19 cellular contexts compared by ENCODE assay signal in genomic region chr10:80519936-80520650, GRCh38. TPM values are rescaled to one million over a fixed set of nuclear protein-coding genes. Genes with fewer than 3 reads are reported as not detected.
A peak's percentile ranks its signal among the peaks of the same experiment; 100 is the strongest.
DNase-seq lines count a peak whose midpoint lies in the region; ATAC-seq and TF ChIP-seq lines count a peak whose summit lies in the region.
"Had no signal": no experiment of that assay in that cellular context is flagged by ENCODE, and none has a peak within 500 bp of the region (broad histone marks: within the 10 kb centered on the region; RNA-seq: fewer than 3 reads in every experiment).

No MANE protein-coding gene starts in this region.

- peaks cover 59% of the 10 kb centered on the region for H3K36me3 Mint-ChIP-seq in CD4-positive, alpha-beta T cell (ENCODE audit: low read depth)
- H3K36me3 Mint-ChIP-seq in activated naive CD8-positive, alpha-beta T cell treated with anti-CD3 and anti-CD28 coated beads, Interleukin-2, amount 10 ng/mL, durations not matched to agents 7 days and 5 days: peaks cover 35% of the 10 kb centered on the region
- peaks cover 0 to 30% (median 18%) of the 10 kb centered on the region in 5 donors for H3K36me3 Mint-ChIP-seq in naive thymus-derived CD4-positive, alpha-beta T cell

- no peaks in the 10 kb centered on the region for H3K27me3 ChIP-seq in BLaER1 treated with 17β-estradiol and CSF1 and Interleukin-3, amounts not matched to agents 10 nM and 100 nM
- no peaks in the 10 kb centered on the region for H3K27me3 ChIP-seq in CD4-positive, alpha-beta T cell (ENCODE audit: control insufficient read depth, insufficient read depth, low read length)
- no peaks in the 10 kb centered on the region for H3K27me3 ChIP-seq in naive thymus-derived CD4-positive, alpha-beta T cell (ENCODE audit: control insufficient read depth in 2 of 2, insufficient read depth in 2 of 2, low read length in 2 of 2)
- H3K27me3 ChIP-seq: thyroid gland had no signal

- H4K20me1 ChIP-seq in BLaER1 treated with 17β-estradiol and CSF1 and Interleukin-3, amounts not matched to agents 10 nM and 100 nM: peaks cover 37 to 99% (median 84%) of the 10 kb centered on the region in 11 experiments

- peak overlapping the region in 3 of 10 experiments; percentile 10 to 27 (median 24); a peak in 1 of 20 replicates for H3K4me3 ChIP-seq in BLaER1 treated with 17β-estradiol and CSF1 and Interleukin-3, amounts not matched to agents 10 nM and 100 nM
- no peak overlapping the region for H3K4me3 ChIP-seq in naive thymus-derived CD4-positive, alpha-beta T cell (ENCODE audit: low read length)
- H3K4me3 ChIP-seq: lung, thyroid gland had no signal

- no peak overlapping the region for H3K4me3 Mint-ChIP-seq in CD4-positive, alpha-beta T cell
- no peak overlapping the region for H3K4me3 Mint-ChIP-seq in activated naive CD8-positive, alpha-beta T cell treated with anti-CD3 and anti-CD28 coated beads, Interleukin-2, amount 10 ng/mL, durations not matched to agents 7 days and 5 days
- peak overlapping the region in 2 of 10 donors; percentile 30 to 58 for H3K4me3 Mint-ChIP-seq in naive thymus-derived CD4-positive, alpha-beta T cell
- H3K4me3 Mint-ChIP-seq: effector memory CD8-positive, alpha-beta T cell had no signal

- peak overlapping the region in 9 of 11 experiments; percentile 2 to 81 (median 71); a peak in 17 of 22 replicates for H3K27ac ChIP-seq in BLaER1 treated with 17β-estradiol and CSF1 and Interleukin-3, amounts not matched to agents 10 nM and 100 nM
- H3K27ac ChIP-seq in CD4-positive, alpha-beta T cell (ENCODE audit: low read depth, low read length): no peak overlapping the region
- peak overlapping the region; percentile 22 for H3K27ac ChIP-seq in naive thymus-derived CD4-positive, alpha-beta T cell (ENCODE audit: low read depth, low read length)
- H3K27ac ChIP-seq: thyroid gland had no signal

- intact Hi-C loops in CD4-positive, alpha-beta T cell (cut with DNase I, micrococcal nuclease): no loop called here
- intact Hi-C loops in naive thymus-derived CD4-positive, alpha-beta T cell (cut with micrococcal nuclease): loop anchor here in 1 of 2 donors (10.0 kb wide), 1 partner anchor 315 kb away; the partner anchor contains the start of gene ANXA11

- CTCF ChIA-PET in CD4-positive, alpha-beta T cell (lab: Charles Lee): interaction anchor here (2.8 to 3.9 kb wide), 2 partner anchors 15 to 75 kb away, joined by 6 to 11 read pairs; no protein-coding TSS in a partner anchor
- CTCF ChIA-PET in naive thymus-derived CD4-positive, alpha-beta T cell (lab: Charles Lee): interaction anchor here (0.8 to 1.3 kb wide), 2 partner anchors 75 kb away, joined by 3 to 5 read pairs; no protein-coding TSS in a partner anchor

- H3K4me2 ChIP-seq in BLaER1 treated with 17β-estradiol and CSF1 and Interleukin-3, amounts not matched to agents 10 nM and 100 nM: peak overlapping the region; percentile 91 to 98 (median 94)
- H3K4me2 ChIP-seq: SK-N-SH had no signal

- ATAC-seq in CD4-positive, alpha-beta T cell (ENCODE audit: poor library complexity): no peak
- no peak for ATAC-seq in activated naive CD8-positive, alpha-beta T cell treated with anti-CD3 and anti-CD28 coated beads, Interleukin-2, amount 10 ng/mL, durations not matched to agents 7 days and 5 days (ENCODE audit: low read depth)
- no peak for ATAC-seq in naive thymus-derived CD4-positive, alpha-beta T cell
- ATAC-seq in GM18907 (IDR thresholded peaks at IDR 0.05; ENCODE audit: unreplicated experiment): no peak
- ATAC-seq: effector memory CD8-positive, alpha-beta T cell had no signal

- no peaks in the 10 kb centered on the region for H3K9me3 ChIP-seq in BLaER1 treated with 17β-estradiol and CSF1 and Interleukin-3, amounts not matched to agents 10 nM and 100 nM (replicated peaks in 1 of 11)
- no peaks in the 10 kb centered on the region for H3K9me3 ChIP-seq in CD4-positive, alpha-beta T cell (ENCODE audit: control insufficient read depth, low read length)
- no peaks in the 10 kb centered on the region for H3K9me3 ChIP-seq in naive thymus-derived CD4-positive, alpha-beta T cell (ENCODE audit: control insufficient read depth in 2 of 3, low read length in 3 of 3)
- H3K9me3 ChIP-seq: SK-N-SH, thyroid gland had no signal

- no peaks in the 10 kb centered on the region for H3K27me3 Mint-ChIP-seq in CD4-positive, alpha-beta T cell
- H3K27me3 Mint-ChIP-seq in activated naive CD8-positive, alpha-beta T cell treated with anti-CD3 and anti-CD28 coated beads, Interleukin-2, amount 10 ng/mL, durations not matched to agents 7 days and 5 days: no peaks in the 10 kb centered on the region
- H3K27me3 Mint-ChIP-seq in naive thymus-derived CD4-positive, alpha-beta T cell: no peaks in the 10 kb centered on the region
- H3K27me3 Mint-ChIP-seq: B cell; effector memory CD8-positive, alpha-beta T cell had no signal

- POLR2A ChIA-PET in CD4-positive, alpha-beta T cell (lab: Charles Lee): interaction anchor here (1.2 kb wide), 1 partner anchor 63 kb away, joined by 3 read pairs; no protein-coding TSS in a partner anchor
- POLR2A ChIA-PET in activated naive CD8-positive, alpha-beta T cell treated with anti-CD3 and anti-CD28 coated beads, Interleukin-2, amount 10 ng/mL, durations not matched to agents 7 days and 5 days (lab: Charles Lee): interaction anchor here (1.0 to 1.4 kb wide), 2 partner anchors 9 to 10 kb away, joined by 3 to 9 read pairs; no protein-coding TSS in a partner anchor
- POLR2A ChIA-PET in naive thymus-derived CD4-positive, alpha-beta T cell (lab: Charles Lee): interaction anchor here (1.0 kb wide), 1 partner anchor 57 kb away, joined by 3 read pairs; no protein-coding TSS in a partner anchor

- peak overlapping the region; percentile 82 for H3K27ac Mint-ChIP-seq in CD4-positive, alpha-beta T cell
- peak overlapping the region; percentile 32 for H3K27ac Mint-ChIP-seq in activated naive CD8-positive, alpha-beta T cell treated with anti-CD3 and anti-CD28 coated beads, Interleukin-2, amount 10 ng/mL, durations not matched to agents 7 days and 5 days
- H3K27ac Mint-ChIP-seq in naive thymus-derived CD4-positive, alpha-beta T cell: peak overlapping the region; percentile 40 to 89 (median 79)

- H3K4me1 Mint-ChIP-seq in CD4-positive, alpha-beta T cell (ENCODE audit: low read depth): peaks cover 31% of the 10 kb centered on the region
- H3K4me1 Mint-ChIP-seq in activated naive CD8-positive, alpha-beta T cell treated with anti-CD3 and anti-CD28 coated beads, Interleukin-2, amount 10 ng/mL, durations not matched to agents 7 days and 5 days: peaks cover 55% of the 10 kb centered on the region
- H3K4me1 Mint-ChIP-seq in naive thymus-derived CD4-positive, alpha-beta T cell: peaks cover 26 to 63% (median 49%) of the 10 kb centered on the region in 7 donors

- TF ChIP-seq CTCF in CD4-positive, alpha-beta T cell (IDR thresholded peaks at IDR 0.05): no peak

- peak overlapping the region in 8 of 11 experiments; percentile 20 to 71 (median 65); a peak in 13 of 22 replicates for H3K9ac ChIP-seq in BLaER1 treated with 17β-estradiol and CSF1 and Interleukin-3, amounts not matched to agents 10 nM and 100 nM
- H3K9ac ChIP-seq: SK-N-SH had no signal

- DNase-seq in CD4-positive, alpha-beta T cell: no peak
- DNase-seq in activated naive CD8-positive, alpha-beta T cell treated with anti-CD3 and anti-CD28 coated beads, Interleukin-2, amount 10 ng/mL, durations not matched to agents 7 days and 5 days: no peak
- DNase-seq in naive thymus-derived CD4-positive, alpha-beta T cell: no peak
- DNase-seq in KG1 (lab: John Stamatoyannopoulos, UW) (no peak), NCI-H748 (lab: John Stamatoyannopoulos, UW; ENCODE audit: unreplicated experiment) (no peak), NCI-H2196 treated with DMSO at 0.1 percent for 48 hours (lab: John Stamatoyannopoulos, UW; ENCODE audit: unreplicated experiment) (no peak)
- DNase-seq: caudate nucleus; DMS53; effector memory CD8-positive, alpha-beta T cell; MM.1S; NCI-H1694 treated with DMSO at 0.1 percent for 48 hours; SK-N-SH; thyroid gland had no signal

- no peaks in the 10 kb centered on the region for H3K9me3 Mint-ChIP-seq in CD4-positive, alpha-beta T cell
- H3K9me3 Mint-ChIP-seq in activated naive CD8-positive, alpha-beta T cell treated with anti-CD3 and anti-CD28 coated beads, Interleukin-2, amount 10 ng/mL, durations not matched to agents 7 days and 5 days: no peaks in the 10 kb centered on the region
- peaks cover 0 to 7% (median 0%) of the 10 kb centered on the region in 11 donors for H3K9me3 Mint-ChIP-seq in naive thymus-derived CD4-positive, alpha-beta T cell
- H3K9me3 Mint-ChIP-seq: effector memory CD8-positive, alpha-beta T cell had no signal

- H3K4me1 ChIP-seq in BLaER1 treated with 17β-estradiol and CSF1 and Interleukin-3, amounts not matched to agents 10 nM and 100 nM: peaks cover 98 to 100% (median 100%) of the 10 kb centered on the region in 10 experiments
- peaks cover 0 to 7% of the 10 kb centered on the region in 2 donors for H3K4me1 ChIP-seq in naive thymus-derived CD4-positive, alpha-beta T cell (ENCODE audit: control insufficient read depth in 2 of 2, insufficient read depth in 2 of 2, low read length in 2 of 2)

- peaks cover 62 to 78% (median 70%) of the 10 kb centered on the region in 11 experiments for H3K36me3 ChIP-seq in BLaER1 treated with 17β-estradiol and CSF1 and Interleukin-3, amounts not matched to agents 10 nM and 100 nM
- H3K36me3 ChIP-seq in naive thymus-derived CD4-positive, alpha-beta T cell (ENCODE audit: control insufficient read depth in 2 of 3, insufficient read depth in 3 of 3, low read length in 3 of 3): peaks cover 13 to 66% (median 23%) of the 10 kb centered on the region in 3 experiments

RNA-seq across cellular contexts. Expression of gene SH2D4B, which starts 17.6 kb away (rescaled TPM):
- total RNA-seq in CD4-positive, alpha-beta T cell: under 1 TPM; 0.16 to 0.31 TPM
- total RNA-seq in activated naive CD8-positive, alpha-beta T cell treated with anti-CD3 and anti-CD28 coated beads, Interleukin-2, amount 10 ng/mL, durations not matched to agents 7 days and 5 days: under 1 TPM; 0.14 to 0.22 TPM
- under 1 TPM; 0.10 to 0.51 (median 0.14) TPM for total RNA-seq in naive thymus-derived CD4-positive, alpha-beta T cell
- not detected for polyA plus RNA-seq in naive thymus-derived CD4-positive, alpha-beta T cell
- total RNA-seq: fibroblast of lung, pulmonary artery endothelial cell had no signal
- polyA plus RNA-seq: fibroblast of lung, SK-N-SH had no signal

Comparison
In these comparisons a context has a peak if more than half of its experiments do, and no peak if none do; other contexts are left out.
1. H3K27ac Mint-ChIP-seq: peak in every context shown above with its lines; median percentile 82 in CD4-positive, alpha-beta T cell; 79 in naive thymus-derived CD4-positive, alpha-beta T cell; 32 in activated naive CD8-positive, alpha-beta T cell treated with anti-CD3 and anti-CD28 coated beads, Interleukin-2, amount 10 ng/mL, durations not matched to agents 7 days and 5 days.